10 cellular contexts compared by ENCODE assay signal in genomic region chr7:44967571-44968446, GRCh38. TPM values are rescaled to one million over a fixed set of nuclear protein-coding genes. Genes with fewer than 3 reads are reported as not detected.
A peak's percentile ranks its signal among the peaks of the same experiment; 100 is the strongest.
DNase-seq lines count a peak whose midpoint lies in the region; ATAC-seq and TF ChIP-seq lines count a peak whose summit lies in the region.
"Had no signal": no experiment of that assay in that cellular context is flagged by ENCODE, and none has a peak within 500 bp of the region (broad histone marks: within the 10 kb centered on the region; RNA-seq: fewer than 3 reads in every experiment).

No MANE protein-coding gene starts in this region.

- no peak for ATAC-seq in CD8-positive, alpha-beta T cell
- ATAC-seq in HG02759 (IDR thresholded peaks at IDR 0.05; ENCODE audit: unreplicated experiment) (no peak), HG03108 (IDR thresholded peaks at IDR 0.05; ENCODE audit: unreplicated experiment) (no peak), GM21381 (IDR thresholded peaks at IDR 0.05; ENCODE audit: unreplicated experiment) (no peak)

- peaks cover 39% of the 10 kb centered on the region for H3K36me3 ChIP-seq in CD8-positive, alpha-beta T cell (ENCODE audit: insufficient read depth, low read length)
- H3K36me3 ChIP-seq: Peyer's patch had no signal

- peaks cover 82% of the 10 kb centered on the region for H3K36me3 Mint-ChIP-seq in CD8-positive, alpha-beta T cell
- no peaks in the 10 kb centered on the region for H3K36me3 Mint-ChIP-seq in neural crest cell (ENCODE audit: low read depth)

- H3K4me1 ChIP-seq in CD8-positive, alpha-beta T cell (ENCODE audit: insufficient read depth, low read length): no peaks in the 10 kb centered on the region

- H3K4me1 Mint-ChIP-seq in CD8-positive, alpha-beta T cell (ENCODE audit: low read depth): peaks cover 11% of the 10 kb centered on the region
- no peaks in the 10 kb centered on the region for H3K4me1 Mint-ChIP-seq in neural crest cell

- H3K27ac ChIP-seq in CD8-positive, alpha-beta T cell (ENCODE audit: low read depth, low read length): no peak overlapping the region
- H3K27ac ChIP-seq in coronary artery: no peak overlapping the region
- H3K27ac ChIP-seq: Peyer's patch had no signal

- H3K9me3 Mint-ChIP-seq in CD8-positive, alpha-beta T cell: no peaks in the 10 kb centered on the region
- no peaks in the 10 kb centered on the region for H3K9me3 Mint-ChIP-seq in neural crest cell

- intact Hi-C loops in CD8-positive, alpha-beta T cell (cut with DNase I, micrococcal nuclease): no loop called here

- no peaks in the 10 kb centered on the region for H3K27me3 Mint-ChIP-seq in CD8-positive, alpha-beta T cell (ENCODE audit: low read depth)
- no peaks in the 10 kb centered on the region for H3K27me3 Mint-ChIP-seq in neural crest cell (ENCODE audit: low read depth)

- CTCF ChIA-PET in CD8-positive, alpha-beta T cell (lab: Charles Lee): no interaction called here

- H3K4me3 ChIP-seq in CD8-positive, alpha-beta T cell (ENCODE audit: low read depth, low read length): no peak overlapping the region
- no peak overlapping the region for H3K4me3 ChIP-seq in coronary artery
- H3K4me3 ChIP-seq: Peyer's patch had no signal

- no peak for TF ChIP-seq CTCF in CD8-positive, alpha-beta T cell (IDR thresholded peaks at IDR 0.05)
- TF ChIP-seq CTCF in coronary artery (IDR thresholded peaks at IDR 0.05) (no peak), neural crest cell (conservative IDR thresholded peaks at IDR 0.05) (peak; percentile 24)

- H3K4me3 Mint-ChIP-seq in CD8-positive, alpha-beta T cell: no peak overlapping the region
- no peak overlapping the region for H3K4me3 Mint-ChIP-seq in neural crest cell

- no peaks in the 10 kb centered on the region for H3K9me3 ChIP-seq in CD8-positive, alpha-beta T cell (ENCODE audit: low read length)
- H3K9me3 ChIP-seq: Peyer's patch had no signal

- H3K27me3 ChIP-seq in CD8-positive, alpha-beta T cell (ENCODE audit: insufficient read depth, low read length): no peaks in the 10 kb centered on the region
- H3K27me3 ChIP-seq: Peyer's patch had no signal

- peak overlapping the region; percentile 2 for H3K27ac Mint-ChIP-seq in CD8-positive, alpha-beta T cell
- H3K27ac Mint-ChIP-seq in neural crest cell (ENCODE audit: unreplicated experiment): no peak overlapping the region

- DNase-seq in CD8-positive, alpha-beta T cell: no peak
- DNase-seq in HuH-7.5 (ENCODE audit: low spot score) (peak; percentile 73), coronary artery (ENCODE audit: low spot score) (peak; percentile 65), neural crest cell (ENCODE audit: low read depth, low spot score) (no peak), NCI-H69 (lab: John Stamatoyannopoulos, UW) (no peak)
- DNase-seq: stimulated activated CD4-positive, alpha-beta T cell treated with anti-CD3 and anti-CD28 coated beads, Interleukin-4, amount 100 ng/mL, for 4 hours had no signal

- POLR2A ChIA-PET in CD8-positive, alpha-beta T cell (lab: Charles Lee): no interaction called here

RNA-seq across cellular contexts. Expression of gene MYO1G, which starts 11.0 kb away (rescaled TPM):
- 100 to 1,000 TPM; 142 to 143 TPM for total RNA-seq in CD8-positive, alpha-beta T cell
- 0.49 and 0.64 TPM in 2 replicates for total RNA-seq in neural crest cell

RNA-seq across cellular contexts. Expression of gene CCM2, which starts 32.2 kb away (rescaled TPM):
- total RNA-seq in CD8-positive, alpha-beta T cell: 10 to 100 TPM; 42.8 to 44.6 TPM
- total RNA-seq in neural crest cell: 35.7 and 39.0 TPM in 2 replicates

Comparison
In these comparisons a context has a peak if more than half of its experiments do, and no peak if none do; other contexts are left out.
1. DNase-seq: peak in HuH-7.5 (single experiment) and coronary artery (single experiment); none in CD8-positive, alpha-beta T cell (0 of 7), neural crest cell (single experiment) and NCI-H69 (single experiment).
2. RNA of gene MYO1G, which starts 11.0 kb away (total RNA-seq): 142 to 143 TPM in CD8-positive, alpha-beta T cell; 0.49 to 0.64 TPM in neural crest cell; every median in the first group is over 10 times any median in the second.